Comparison of ENCODE assay signal across 32 cellular contexts in genomic region chr1:173307845-173308244, GRCh38.
"Had no signal": no experiment of that assay in that cellular context is flagged by ENCODE, and none has a peak within 500 bp of the region (broad histone marks: within the 10 kb centered on the region; RNA-seq: fewer than 3 reads in every experiment).

No MANE protein-coding gene starts in this region.

- H3K4me1 ChIP-seq: ascending aorta, body of pancreas, breast epithelium had no signal

- H3K27me3 ChIP-seq: adrenal gland, ascending aorta, body of pancreas, brain microvascular endothelial cell, breast epithelium, cardiac muscle cell had no signal

- H3K27ac ChIP-seq: adrenal gland, ascending aorta, body of pancreas, brain microvascular endothelial cell, breast epithelium, cardiac muscle cell had no signal

- FAIRE-seq: astrocyte, bronchial epithelial cell had no signal

- ATAC-seq: activated naive CD4-positive, alpha-beta T cell treated with anti-CD3 and anti-CD28 coated beads, Interleukin-2, amount 50 U/mL, for 72 hours; activated naive CD8-positive, alpha-beta T cell treated with anti-CD3 and anti-CD28 coated beads, Interleukin-2, amount 50 U/mL, for 24 hours; activated T-cell treated with anti-CD3 and anti-CD28 coated beads, Interleukin-2, amount 50 U/mL, for 4 hours; activated T-cell treated with anti-CD3 and anti-CD28 coated beads, Interleukin-2, amount 50 U/mL, for 72 hours; activated T-helper 17 cell treated with anti-CD3 and anti-CD28 coated beads, Interleukin-2, amount 50 U/mL, for 72 hours; body of pancreas had no signal

- H3K4me3 ChIP-seq: adrenal gland, ascending aorta, body of pancreas, breast epithelium, cardiac muscle cell had no signal

- H3K36me3 ChIP-seq: adrenal gland, ascending aorta, brain microvascular endothelial cell, breast epithelium, cardiac muscle cell had no signal

- DNase-seq: activated effector memory CD4-positive, alpha-beta T cell treated with anti-CD3 and anti-CD28 coated beads, Interleukin-2, amount 50 U/mL, for 16 hours; activated effector memory CD4-positive, alpha-beta T cell treated with Interleukin-2 at 50 U/mL for 16 hours; activated gamma-delta T cell; activated gamma-delta T cell treated with Interleukin-2 at 50 U/mL for 16 hours; activated naive CD4-positive, alpha-beta T cell; activated naive CD4-positive, alpha-beta T cell treated with anti-CD3 and anti-CD28 coated beads for 36 hours; activated naive CD4-positive, alpha-beta T cell treated with anti-CD3 and anti-CD28 coated beads, Interleukin-2, amount 10 ng/mL, durations not matched to agents 7 days and 5 days; activated naive CD4-positive, alpha-beta T cell treated with anti-CD3 and anti-CD28 coated beads, Interleukin-2, amount 50 U/mL, for 16 hours; activated naive CD4-positive, alpha-beta T cell treated with Interleukin-2 at 50 U/mL for 16 hours; activated naive CD8-positive, alpha-beta T cell treated with anti-CD3 and anti-CD28 coated beads for 36 hours; activated naive CD8-positive, alpha-beta T cell treated with anti-CD3 and anti-CD28 coated beads, Interleukin-2, amount 10 ng/mL, durations not matched to agents 7 days and 5 days; activated naive CD8-positive, alpha-beta T cell treated with anti-CD3 and anti-CD28 coated beads, Interleukin-2, amount 50 U/mL, for 24 hours; activated T-cell treated with anti-CD3 and anti-CD28 coated beads, Interleukin-2, amount 50 U/mL, for 4 hours; activated T-cell treated with anti-CD3 and anti-CD28 coated beads, Interleukin-2, amount 50 U/mL, for 48 hours; activated T-cell treated with anti-CD3 and anti-CD28 coated beads, Interleukin-2, amount 50 U/mL, for 72 hours; adrenal gland; amniotic stem cell; amygdala; anterior cingulate cortex; aorta; body of pancreas; brain microvascular endothelial cell; caudate nucleus; central memory CD4-positive, alpha-beta T cell; cerebellar nuclear complex had no signal

- H3K9me3 ChIP-seq: ascending aorta, body of pancreas, breast epithelium had no signal
